1 cellular context compared by ENCODE assay signal in genomic region chr10:24456319-24456718, GRCh38.
TF ChIP-seq lines count a peak whose summit lies in the region.

No MANE protein-coding gene starts in this region.

TF ChIP-seq in GM12878, 131 proteins besides CTCF, POLR2A, EP300 and RAD21 (continued from another document):
- TF ChIP-seq ZBTB33 (IDR thresholded peaks at IDR 0.05) (no peak), IKZF1 (conservative IDR thresholded peaks at IDR 0.05) (no peak)
